ENCODE assay signal across 6 cellular contexts in the genomic region with DNA sequence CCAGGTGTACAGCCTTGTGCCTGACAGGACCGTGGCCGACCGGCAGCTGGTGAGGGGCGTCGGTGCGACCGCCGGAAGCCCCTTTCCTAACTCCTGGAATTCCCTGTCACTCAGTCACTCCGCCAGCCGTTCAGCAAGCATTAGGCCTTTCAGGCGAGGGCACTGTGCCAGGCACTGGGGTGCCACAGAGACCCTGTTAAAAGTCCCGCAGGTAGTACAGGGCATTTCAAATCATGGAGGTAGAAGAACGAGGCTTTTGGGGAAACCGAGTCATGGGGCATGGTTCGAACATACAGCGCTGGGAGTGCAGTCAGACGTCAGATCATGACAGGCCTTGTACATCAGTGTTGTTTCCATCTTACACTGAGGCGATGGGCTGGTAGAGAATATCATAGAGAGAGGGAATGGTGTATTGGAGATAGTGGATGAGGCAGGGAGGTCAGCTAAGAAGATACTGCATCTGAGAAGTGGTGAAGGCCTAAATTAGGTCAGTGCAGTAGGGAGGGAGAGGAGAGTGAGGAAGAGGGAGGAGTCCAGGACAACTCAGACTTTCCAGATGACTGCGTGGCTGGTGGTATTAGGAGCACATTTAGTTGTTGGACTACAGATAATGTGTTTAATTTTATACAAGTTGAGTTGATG. TPM values are rescaled to one million over a fixed set of nuclear protein-coding genes. Genes with fewer than 3 reads are reported as not detected.
DNase-seq lines count a peak whose midpoint lies in the region; ATAC-seq and TF ChIP-seq lines count a peak whose summit lies in the region.

No MANE protein-coding gene starts in this region.

- H3K4me3 Mint-ChIP-seq in Caco-2 (ENCODE audit: unreplicated experiment): peak overlapping the region; percentile 67

- peaks cover 10% of the 10 kb centered on the region for H3F3A ChIP-seq in SK-N-SH (replicated peaks; ENCODE audit: insufficient read depth)

- peak overlapping the region; percentile 95 for H3K9ac ChIP-seq in SK-N-SH

- DNase-seq in Caco-2 (no peak), SK-N-SH (no peak), right cardiac atrium (no peak), upper lobe of right lung (no peak), NCI-H187 treated with DMSO at 0.1 percent for 48 hours (lab: John Stamatoyannopoulos, UW) (no peak)

- no peak for TF ChIP-seq CTCF in Caco-2 (IDR thresholded peaks at IDR 0.05; ENCODE audit: insufficient read depth in 1 of 2, low read depth in 1 of 2, low read length in 1 of 2, severe bottlenecking in 1 of 2, unreplicated experiment in 1 of 2)
- TF ChIP-seq CTCF in SK-N-SH (IDR thresholded peaks at IDR 0.05): no peak
- no peak for TF ChIP-seq CTCF in upper lobe of right lung (IDR thresholded peaks at IDR 0.05)

- H3K36me3 Mint-ChIP-seq in Caco-2 (ENCODE audit: insufficient read depth, unreplicated experiment): peaks cover 66% of the 10 kb centered on the region

- H3K27ac ChIP-seq in SK-N-SH (ENCODE audit: low read depth in 2 of 2, low read length in 1 of 2): peak overlapping the region; percentile 95 to 97
- H3K27ac ChIP-seq in right cardiac atrium (ENCODE audit: low read length): peak overlapping the region; percentile 90
- peak overlapping the region; percentile 99 for H3K27ac ChIP-seq in upper lobe of right lung

- H2AFZ ChIP-seq in SK-N-SH (ENCODE audit: low read depth): peak overlapping the region; percentile 82

- H3K27ac Mint-ChIP-seq in Caco-2 (ENCODE audit: unreplicated experiment): peak overlapping the region; percentile 82

- H3K27me3 Mint-ChIP-seq in Caco-2 (ENCODE audit: insufficient read depth, unreplicated experiment): no peaks in the 10 kb centered on the region

- TSS peak; percentile 58 for BruUV-seq in Caco-2 (replicated peaks; lab: Mats Ljungman, UMichigan)

- CTCF ChIA-PET in Caco-2 (lab: Charles Lee): interaction anchor here (1.3 to 1.6 kb wide), 2 partner anchors 20 to 74 kb away, joined by 3 to 4 read pairs; no protein-coding TSS in a partner anchor
- CTCF ChIA-PET in SK-N-SH (lab: Yijun Ruan, JAX): interaction anchor here (1.5 to 5.2 kb wide), 4 partner anchors 13 to 24 kb away, joined by 6 to 19 read pairs (median 8); a partner anchor contains a TSS

- H4K20me1 ChIP-seq in SK-N-SH (ENCODE audit: insufficient read depth): no peaks in the 10 kb centered on the region

- no peak for TF ChIP-seq EP300 in SK-N-SH (IDR thresholded peaks at IDR 0.05; ENCODE audit: borderline replicate concordance in 1 of 2, low read depth in 1 of 2, low read length in 1 of 2)

- H3K36me3 ChIP-seq in Caco-2 (ENCODE audit: control insufficient read depth, insufficient read depth, low read length): peaks cover 1% of the 10 kb centered on the region; the same call in 1 of the 2 replicates
- H3K36me3 ChIP-seq in SK-N-SH (replicated peaks in 1 of 2; ENCODE audit: control insufficient read depth in 1 of 2, insufficient read depth in 2 of 2, low read length in 1 of 2): peaks cover 7 to 25% of the 10 kb centered on the region in 2 experiments
- peaks cover 22% of the 10 kb centered on the region for H3K36me3 ChIP-seq in upper lobe of right lung

- H3K79me2 ChIP-seq in SK-N-SH (ENCODE audit: insufficient read depth): peaks cover 51% of the 10 kb centered on the region

- TF ChIP-seq RAD21 in SK-N-SH (IDR thresholded peaks at IDR 0.05; ENCODE audit: low read length): no peak

- 5% methylated on average over 10 of the region's 19 CpGs for WGBS in SK-N-SH (ENCODE audit: low lambda C conversion rate)
- 6% methylated on average over 19 of the region's 19 CpGs for WGBS in right cardiac atrium

- POLR2A ChIA-PET in Caco-2 (lab: Charles Lee): interaction anchor here (0.6 to 2.4 kb wide), 3 partner anchors 14 to 220 kb away, joined by 5 to 18 read pairs (median 10); a partner anchor contains a TSS
- POLR2A ChIA-PET in SK-N-SH (lab: Yijun Ruan, JAX): interaction anchor here (0.6 to 2.4 kb wide), 2 partner anchors 14 to 443 kb away, joined by 3 to 14 read pairs; a partner anchor contains a TSS

- H3K27me3 ChIP-seq in Caco-2 (replicated peaks; ENCODE audit: control insufficient read depth, insufficient read depth, low read length): no peaks in the 10 kb centered on the region
- no peaks in the 10 kb centered on the region for H3K27me3 ChIP-seq in SK-N-SH (ENCODE audit: insufficient read depth)
- H3K27me3 ChIP-seq in right cardiac atrium (ENCODE audit: control insufficient read depth, insufficient read depth): no peaks in the 10 kb centered on the region
- H3K27me3 ChIP-seq in upper lobe of right lung: no peaks in the 10 kb centered on the region

- ATAC-seq in right cardiac atrium (peak in 1 of 2 donors; percentile 24), upper lobe of right lung (no peak), HG02852 (IDR thresholded peaks at IDR 0.05; ENCODE audit: unreplicated experiment) (no peak)

- H3K9me2 ChIP-seq in SK-N-SH: no peaks in the 10 kb centered on the region

- H3K4me2 ChIP-seq in SK-N-SH: peak overlapping the region; percentile 99

- no peaks in the 10 kb centered on the region for H3K9me3 Mint-ChIP-seq in Caco-2 (ENCODE audit: unreplicated experiment)

- H3K9me3 ChIP-seq in Caco-2 (no peaks in the 10 kb centered on the region), SK-N-SH (no peaks in the 10 kb centered on the region), right cardiac atrium (ENCODE audit: control insufficient read depth, low read length) (no peaks in the 10 kb centered on the region), upper lobe of right lung (no peaks in the 10 kb centered on the region)

- intact Hi-C loops in Caco-2 (cut with micrococcal nuclease; ENCODE audit: unreplicated experiment) (loop anchor here (1.0 kb wide), 1 partner anchor 14 kb away; a partner anchor contains a TSS), right cardiac atrium (cut with DNase I) (loop anchor here in 1 of 4 donors (10.0 kb wide), 1 partner anchor 1002 kb away; no protein-coding TSS in a partner anchor), upper lobe of right lung (cut with DNase I) (no loop called here)

- peaks cover 21% of the 10 kb centered on the region for H3K4me1 Mint-ChIP-seq in Caco-2 (ENCODE audit: low read depth, unreplicated experiment)

- H3K4me3 ChIP-seq in Caco-2 (ENCODE audit: low read depth, low read length): peak overlapping the region; percentile 76
- peak overlapping the region; percentile 91 to 94 for H3K4me3 ChIP-seq in SK-N-SH (ENCODE audit: low read depth in 2 of 2, low read length in 1 of 2)
- H3K4me3 ChIP-seq in right cardiac atrium (ENCODE audit: low read length): peak overlapping the region; percentile 71
- peak overlapping the region; percentile 84 for H3K4me3 ChIP-seq in upper lobe of right lung

- H3K4me1 ChIP-seq in Caco-2 (peaks cover 5% of the 10 kb centered on the region; the same call in 1 of the 2 replicates), SK-N-SH (ENCODE audit: control insufficient read depth in 1 of 2, insufficient read depth in 2 of 2, low read depth in 1 of 2, low read length in 1 of 2) (peaks cover 5 to 26% of the 10 kb centered on the region in 2 experiments; a peak in 3 of 4 replicates), right cardiac atrium (ENCODE audit: control insufficient read depth, insufficient read depth, low read length) (peaks cover 4% of the 10 kb centered on the region), upper lobe of right lung (peaks cover 20% of the 10 kb centered on the region)

TF ChIP-seq in SK-N-SH, 30 proteins besides CTCF, POLR2A, EP300 and RAD21 (continues in another document):
- TF ChIP-seq FOXJ3 (CRISPR knock-in tag; IDR thresholded peaks at IDR 0.05) (no peak), RFX5 (IDR thresholded peaks at IDR 0.05; ENCODE audit: low read length) (no peak)

RNA-seq across cellular contexts. Expression of a gene that starts 0.9 kb away (rescaled TPM):
- 22.4 and 23.7 TPM in 2 replicates for total RNA-seq in Caco-2 (2022)
- polyA plus RNA-seq in SK-N-SH (2012; rRNA removed): 25.3 and 27.1 TPM in 2 replicates
- 9.6 and 13.3 TPM in 2 replicates for polyA plus RNA-seq in SK-N-SH (2012; cell fraction: cytosol; rRNA removed)
- 106 and 119 TPM in 2 replicates for polyA plus RNA-seq in SK-N-SH (2012; cell fraction: nucleus; rRNA removed)
- 10 to 100 TPM; 12.0 to 17.2 (median 16.1) TPM for total RNA-seq in right cardiac atrium
- 16.9 TPM for polyA plus RNA-seq in right cardiac atrium
- total RNA-seq in upper lobe of right lung: 20.5 TPM

RNA-seq across cellular contexts. Expression of a gene that starts 9.0 kb away (rescaled TPM):
- 1.0 and 1.5 TPM in 2 replicates for total RNA-seq in Caco-2 (2022)
- polyA plus RNA-seq in SK-N-SH (2012; rRNA removed): 9.9 and 11.4 TPM in 2 replicates
- 3.2 and 3.8 TPM in 2 replicates for polyA plus RNA-seq in SK-N-SH (2012; cell fraction: cytosol; rRNA removed)
- polyA plus RNA-seq in SK-N-SH (2012; cell fraction: nucleus; rRNA removed): 42.5 and 64.3 TPM in 2 replicates
- 100 to 1,000 TPM in 3 of 4 donors, 10 to 100 TPM in 1; 91.0 to 154 (median 139) TPM for total RNA-seq in right cardiac atrium
- 40.7 TPM for polyA plus RNA-seq in right cardiac atrium
- 200 TPM for total RNA-seq in upper lobe of right lung

RNA-seq across cellular contexts. Expression of a gene that starts 13.9 kb away (rescaled TPM):
- total RNA-seq in Caco-2 (2022) (70.0 and 77.9 TPM in 2 replicates), right cardiac atrium (10 to 100 TPM; 36.5 to 43.1 (median 37.0) TPM), upper lobe of right lung (58.8 TPM)
- polyA plus RNA-seq in SK-N-SH (2012; rRNA removed) (86.3 and 89.4 TPM in 2 replicates), right cardiac atrium (28.9 TPM)
- polyA plus RNA-seq in SK-N-SH (2012; cell fraction: cytosol; rRNA removed): 23.8 and 33.0 TPM in 2 replicates
- polyA plus RNA-seq in SK-N-SH (2012; cell fraction: nucleus; rRNA removed): 574 and 610 TPM in 2 replicates

RNA-seq across cellular contexts. Expression of a gene that starts 14.1 kb away (rescaled TPM):
- total RNA-seq in Caco-2 (2022): 75.3 and 82.0 TPM in 2 replicates
- polyA plus RNA-seq in SK-N-SH (2012; rRNA removed): 89.5 and 116 TPM in 2 replicates
- 101 and 102 TPM in 2 replicates for polyA plus RNA-seq in SK-N-SH (2012; cell fraction: cytosol; rRNA removed)
- polyA plus RNA-seq in SK-N-SH (2012; cell fraction: nucleus; rRNA removed): 88.7 and 92.7 TPM in 2 replicates
- total RNA-seq in right cardiac atrium: 10 to 100 TPM; 49.2 to 53.1 (median 50.9) TPM
- polyA plus RNA-seq in right cardiac atrium: 45.8 TPM
- total RNA-seq in upper lobe of right lung: 43.9 TPM

RNA-seq across cellular contexts. Expression of a gene that starts 26.9 kb away (rescaled TPM):
- total RNA-seq in Caco-2 (2022) (31.0 and 32.1 TPM in 2 replicates), right cardiac atrium (10 to 100 TPM; 14.2 to 34.2 (median 24.2) TPM), upper lobe of right lung (74.9 TPM)
- polyA plus RNA-seq in SK-N-SH (2012; rRNA removed) (42.1 and 64.4 TPM in 2 replicates), right cardiac atrium (10.4 TPM)
- polyA plus RNA-seq in SK-N-SH (2012; cell fraction: cytosol; rRNA removed): 37.7 and 44.3 TPM in 2 replicates
- 74.0 and 102 TPM in 2 replicates for polyA plus RNA-seq in SK-N-SH (2012; cell fraction: nucleus; rRNA removed)

Comparison
In these comparisons a context has a peak if more than half of its experiments do, and no peak if none do; other contexts are left out.
1. RNA of a gene that starts 9.0 kb away (total RNA-seq): 200 TPM in upper lobe of right lung (single experiment) and 91.0 to 154 TPM in right cardiac atrium; 1.0 to 1.5 TPM in Caco-2; every median in the first group is over 10 times any median in the second.
2. Peak in every context shown above with its lines, with median percentiles within 50 percentile points of each other: H3K4me3 ChIP-seq and H3K27ac ChIP-seq.